In the genomic region with DNA sequence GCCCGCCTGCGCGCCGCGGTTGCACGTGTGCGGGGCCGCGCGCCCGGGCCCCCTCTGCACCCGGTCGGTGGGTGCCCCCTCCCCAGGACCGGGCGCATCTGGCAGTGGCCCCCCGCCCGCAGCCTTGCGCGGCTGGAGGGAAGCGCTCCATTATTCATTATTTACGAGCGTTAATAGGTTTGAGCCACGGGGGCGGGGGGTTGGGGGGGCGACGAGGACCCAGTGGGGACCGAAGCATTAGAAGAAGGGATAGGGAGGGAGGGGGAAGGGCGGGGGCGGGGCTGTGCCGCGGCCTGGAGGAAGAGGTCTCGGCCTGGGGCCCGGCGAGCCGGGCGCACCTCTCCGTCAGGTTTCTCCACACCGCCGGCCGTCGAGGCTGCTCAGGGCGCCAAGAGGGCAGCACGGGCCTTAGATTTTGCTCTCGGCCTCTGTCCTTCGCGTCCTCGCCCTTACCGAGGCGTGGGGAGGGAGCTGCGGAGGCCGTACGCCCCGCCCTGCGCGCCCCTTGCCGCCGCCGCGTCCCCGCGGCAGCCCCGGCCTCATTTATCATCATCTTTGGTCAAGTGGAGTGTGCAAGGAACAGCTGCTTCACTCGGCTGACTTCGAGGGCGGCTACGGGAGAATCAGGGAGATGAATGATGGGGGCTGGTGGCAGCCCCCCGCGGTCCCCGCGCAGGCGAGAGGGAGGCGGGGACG, we compare ENCODE assay signal across 1 cellular context.
TF ChIP-seq lines count a peak whose summit lies in the region.

No MANE protein-coding gene starts in this region.

TF ChIP-seq in HEK293, 187 proteins besides CTCF, POLR2A, EP300 and RAD21 (continued from another document):
- TF ChIP-seq, protein P1, sequence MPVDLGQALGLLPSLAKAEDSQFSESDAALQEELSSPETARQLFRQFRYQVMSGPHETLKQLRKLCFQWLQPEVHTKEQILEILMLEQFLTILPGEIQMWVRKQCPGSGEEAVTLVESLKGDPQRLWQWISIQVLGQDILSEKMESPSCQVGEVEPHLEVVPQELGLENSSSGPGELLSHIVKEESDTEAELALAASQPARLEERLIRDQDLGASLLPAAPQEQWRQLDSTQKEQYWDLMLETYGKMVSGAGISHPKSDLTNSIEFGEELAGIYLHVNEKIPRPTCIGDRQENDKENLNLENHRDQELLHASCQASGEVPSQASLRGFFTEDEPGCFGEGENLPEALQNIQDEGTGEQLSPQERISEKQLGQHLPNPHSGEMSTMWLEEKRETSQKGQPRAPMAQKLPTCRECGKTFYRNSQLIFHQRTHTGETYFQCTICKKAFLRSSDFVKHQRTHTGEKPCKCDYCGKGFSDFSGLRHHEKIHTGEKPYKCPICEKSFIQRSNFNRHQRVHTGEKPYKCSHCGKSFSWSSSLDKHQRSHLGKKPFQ (tag by site-specific recombination; IDR thresholded peaks at IDR 0.05), result no peak
- no peak for TF ChIP-seq SCRT1 (tag by site-specific recombination; IDR thresholded peaks at IDR 0.05; ENCODE audit: borderline replicate concordance)
- peak; percentile 12 for TF ChIP-seq SP7 (tag by site-specific recombination; IDR thresholded peaks at IDR 0.05)
- TF ChIP-seq, protein P2, sequence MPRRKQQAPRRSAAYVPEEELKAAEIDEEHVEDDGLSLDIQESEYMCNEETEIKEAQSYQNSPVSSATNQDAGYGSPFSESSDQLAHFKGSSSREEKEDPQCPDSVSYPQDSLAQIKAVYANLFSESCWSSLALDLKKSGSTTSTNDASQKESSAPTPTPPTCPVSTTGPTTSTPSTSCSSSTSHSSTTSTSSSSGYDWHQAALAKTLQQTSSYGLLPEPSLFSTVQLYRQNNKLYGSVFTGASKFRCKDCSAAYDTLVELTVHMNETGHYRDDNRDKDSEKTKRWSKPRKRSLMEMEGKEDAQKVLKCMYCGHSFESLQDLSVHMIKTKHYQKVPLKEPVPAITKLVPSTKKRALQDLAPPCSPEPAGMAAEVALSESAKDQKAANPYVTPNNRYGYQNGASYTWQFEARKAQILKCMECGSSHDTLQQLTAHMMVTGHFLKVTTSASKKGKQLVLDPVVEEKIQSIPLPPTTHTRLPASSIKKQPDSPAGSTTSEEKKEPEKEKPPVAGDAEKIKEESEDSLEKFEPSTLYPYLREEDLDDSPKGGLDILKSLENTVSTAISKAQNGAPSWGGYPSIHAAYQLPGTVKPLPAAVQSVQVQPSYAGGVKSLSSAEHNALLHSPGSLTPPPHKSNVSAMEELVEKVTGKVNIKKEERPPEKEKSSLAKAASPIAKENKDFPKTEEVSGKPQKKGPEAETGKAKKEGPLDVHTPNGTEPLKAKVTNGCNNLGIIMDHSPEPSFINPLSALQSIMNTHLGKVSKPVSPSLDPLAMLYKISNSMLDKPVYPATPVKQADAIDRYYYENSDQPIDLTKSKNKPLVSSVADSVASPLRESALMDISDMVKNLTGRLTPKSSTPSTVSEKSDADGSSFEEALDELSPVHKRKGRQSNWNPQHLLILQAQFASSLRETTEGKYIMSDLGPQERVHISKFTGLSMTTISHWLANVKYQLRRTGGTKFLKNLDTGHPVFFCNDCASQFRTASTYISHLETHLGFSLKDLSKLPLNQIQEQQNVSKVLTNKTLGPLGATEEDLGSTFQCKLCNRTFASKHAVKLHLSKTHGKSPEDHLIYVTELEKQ (tag by site-specific recombination; IDR thresholded peaks at IDR 0.05; ENCODE audit: borderline replicate concordance), result no peak
- TF ChIP-seq ZFP37 (tag by site-specific recombination; IDR thresholded peaks at IDR 0.05), result no peak
- TF ChIP-seq, protein P3, sequence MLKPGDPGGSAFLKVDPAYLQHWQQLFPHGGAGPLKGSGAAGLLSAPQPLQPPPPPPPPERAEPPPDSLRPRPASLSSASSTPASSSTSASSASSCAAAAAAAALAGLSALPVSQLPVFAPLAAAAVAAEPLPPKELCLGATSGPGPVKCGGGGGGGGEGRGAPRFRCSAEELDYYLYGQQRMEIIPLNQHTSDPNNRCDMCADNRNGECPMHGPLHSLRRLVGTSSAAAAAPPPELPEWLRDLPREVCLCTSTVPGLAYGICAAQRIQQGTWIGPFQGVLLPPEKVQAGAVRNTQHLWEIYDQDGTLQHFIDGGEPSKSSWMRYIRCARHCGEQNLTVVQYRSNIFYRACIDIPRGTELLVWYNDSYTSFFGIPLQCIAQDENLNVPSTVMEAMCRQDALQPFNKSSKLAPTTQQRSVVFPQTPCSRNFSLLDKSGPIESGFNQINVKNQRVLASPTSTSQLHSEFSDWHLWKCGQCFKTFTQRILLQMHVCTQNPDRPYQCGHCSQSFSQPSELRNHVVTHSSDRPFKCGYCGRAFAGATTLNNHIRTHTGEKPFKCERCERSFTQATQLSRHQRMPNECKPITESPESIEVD (tag by site-specific recombination; IDR thresholded peaks at IDR 0.05), result 0 out of 2 replicates have a peak, but pooled peaks have one; percentile 3
- no peak for TF ChIP-seq KLF7 (tag by site-specific recombination; IDR thresholded peaks at IDR 0.05; ENCODE audit: borderline replicate concordance)
- no peak for TF ChIP-seq ZNF792 (tag by site-specific recombination; IDR thresholded peaks at IDR 0.05)
- TF ChIP-seq SP2 (tag by site-specific recombination; IDR thresholded peaks at IDR 0.05), result peak; percentile 46
- TF ChIP-seq ZBTB7A (tag by site-specific recombination; IDR thresholded peaks at IDR 0.05; ENCODE audit: low read depth), result no peak; the same call in 1 of the 2 replicates
- TF ChIP-seq, protein P4, sequence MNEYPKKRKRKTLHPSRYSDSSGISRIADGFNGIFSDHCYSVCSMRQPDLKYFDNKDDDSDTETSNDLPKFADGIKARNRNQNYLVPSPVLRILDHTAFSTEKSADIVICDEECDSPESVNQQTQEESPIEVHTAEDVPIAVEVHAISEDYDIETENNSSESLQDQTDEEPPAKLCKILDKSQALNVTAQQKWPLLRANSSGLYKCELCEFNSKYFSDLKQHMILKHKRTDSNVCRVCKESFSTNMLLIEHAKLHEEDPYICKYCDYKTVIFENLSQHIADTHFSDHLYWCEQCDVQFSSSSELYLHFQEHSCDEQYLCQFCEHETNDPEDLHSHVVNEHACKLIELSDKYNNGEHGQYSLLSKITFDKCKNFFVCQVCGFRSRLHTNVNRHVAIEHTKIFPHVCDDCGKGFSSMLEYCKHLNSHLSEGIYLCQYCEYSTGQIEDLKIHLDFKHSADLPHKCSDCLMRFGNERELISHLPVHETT (tag by site-specific recombination; IDR thresholded peaks at IDR 0.05), result no peak
- TF ChIP-seq ZNF391 (tag by site-specific recombination; IDR thresholded peaks at IDR 0.05; ENCODE audit: borderline replicate concordance, low read depth), result 0 out of 2 replicates have a peak, but pooled peaks have one; percentile 17
- TF ChIP-seq ZSCAN23 (tag by site-specific recombination; IDR thresholded peaks at IDR 0.05), result no peak
- peak; percentile 69 for TF ChIP-seq KLF9 (tag by site-specific recombination; IDR thresholded peaks at IDR 0.05; ENCODE audit: low read depth)
- TF ChIP-seq ZNF146 (tag by site-specific recombination; IDR thresholded peaks at IDR 0.05), result no peak
- no peak for TF ChIP-seq ZNF19 (tag by site-specific recombination; IDR thresholded peaks at IDR 0.05; ENCODE audit: low read depth)
- peak; percentile 68 for TF ChIP-seq GLIS1 (tag by site-specific recombination; IDR thresholded peaks at IDR 0.05)
- TF ChIP-seq ZNF529 (tag by site-specific recombination; IDR thresholded peaks at IDR 0.05; ENCODE audit: insufficient replicate concordance), result no peak
- TF ChIP-seq ZNF558 (tag by site-specific recombination; IDR thresholded peaks at IDR 0.05), result no peak
- TF ChIP-seq OSR2 (tag by site-specific recombination; IDR thresholded peaks at IDR 0.05), result no peak
- peak; percentile 59; the same call in 1 of the 2 replicates for TF ChIP-seq ZNF121 (tag by site-specific recombination; IDR thresholded peaks at IDR 0.05)
- no peak for TF ChIP-seq ZNF544 (tag by site-specific recombination; IDR thresholded peaks at IDR 0.05)
- TF ChIP-seq, protein P5, sequence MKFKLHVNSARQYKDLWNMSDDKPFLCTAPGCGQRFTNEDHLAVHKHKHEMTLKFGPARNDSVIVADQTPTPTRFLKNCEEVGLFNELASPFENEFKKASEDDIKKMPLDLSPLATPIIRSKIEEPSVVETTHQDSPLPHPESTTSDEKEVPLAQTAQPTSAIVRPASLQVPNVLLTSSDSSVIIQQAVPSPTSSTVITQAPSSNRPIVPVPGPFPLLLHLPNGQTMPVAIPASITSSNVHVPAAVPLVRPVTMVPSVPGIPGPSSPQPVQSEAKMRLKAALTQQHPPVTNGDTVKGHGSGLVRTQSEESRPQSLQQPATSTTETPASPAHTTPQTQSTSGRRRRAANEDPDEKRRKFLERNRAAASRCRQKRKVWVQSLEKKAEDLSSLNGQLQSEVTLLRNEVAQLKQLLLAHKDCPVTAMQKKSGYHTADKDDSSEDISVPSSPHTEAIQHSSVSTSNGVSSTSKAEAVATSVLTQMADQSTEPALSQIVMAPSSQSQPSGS (tag by site-specific recombination; IDR thresholded peaks at IDR 0.05; ENCODE audit: low read depth), result no peak
- TF ChIP-seq ZNF132 (tag by site-specific recombination; IDR thresholded peaks at IDR 0.05; ENCODE audit: borderline replicate concordance), result no peak
- TF ChIP-seq, protein P6, sequence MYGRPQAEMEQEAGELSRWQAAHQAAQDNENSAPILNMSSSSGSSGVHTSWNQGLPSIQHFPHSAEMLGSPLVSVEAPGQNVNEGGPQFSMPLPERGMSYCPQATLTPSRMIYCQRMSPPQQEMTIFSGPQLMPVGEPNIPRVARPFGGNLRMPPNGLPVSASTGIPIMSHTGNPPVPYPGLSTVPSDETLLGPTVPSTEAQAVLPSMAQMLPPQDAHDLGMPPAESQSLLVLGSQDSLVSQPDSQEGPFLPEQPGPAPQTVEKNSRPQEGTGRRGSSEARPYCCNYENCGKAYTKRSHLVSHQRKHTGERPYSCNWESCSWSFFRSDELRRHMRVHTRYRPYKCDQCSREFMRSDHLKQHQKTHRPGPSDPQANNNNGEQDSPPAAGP (tag by site-specific recombination; IDR thresholded peaks at IDR 0.05), result peak; percentile 65
- TF ChIP-seq ZNF248 (tag by site-specific recombination; IDR thresholded peaks at IDR 0.05), result no peak
- TF ChIP-seq MZF1 (tag by site-specific recombination; IDR thresholded peaks at IDR 0.05; ENCODE audit: borderline replicate concordance), result no peak
- TF ChIP-seq, protein P7, sequence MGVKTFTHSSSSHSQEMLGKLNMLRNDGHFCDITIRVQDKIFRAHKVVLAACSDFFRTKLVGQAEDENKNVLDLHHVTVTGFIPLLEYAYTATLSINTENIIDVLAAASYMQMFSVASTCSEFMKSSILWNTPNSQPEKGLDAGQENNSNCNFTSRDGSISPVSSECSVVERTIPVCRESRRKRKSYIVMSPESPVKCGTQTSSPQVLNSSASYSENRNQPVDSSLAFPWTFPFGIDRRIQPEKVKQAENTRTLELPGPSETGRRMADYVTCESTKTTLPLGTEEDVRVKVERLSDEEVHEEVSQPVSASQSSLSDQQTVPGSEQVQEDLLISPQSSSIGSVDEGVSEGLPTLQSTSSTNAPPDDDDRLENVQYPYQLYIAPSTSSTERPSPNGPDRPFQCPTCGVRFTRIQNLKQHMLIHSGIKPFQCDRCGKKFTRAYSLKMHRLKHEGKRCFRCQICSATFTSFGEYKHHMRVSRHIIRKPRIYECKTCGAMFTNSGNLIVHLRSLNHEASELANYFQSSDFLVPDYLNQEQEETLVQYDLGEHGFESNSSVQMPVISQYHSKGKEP (tag by site-specific recombination; IDR thresholded peaks at IDR 0.05), result peak; percentile 41; the same call in 1 of the 2 replicates
- TF ChIP-seq ZBTB8A (tag by site-specific recombination; IDR thresholded peaks at IDR 0.05), result peak; percentile 22
- no peak for TF ChIP-seq YY2 (tag by site-specific recombination; IDR thresholded peaks at IDR 0.05)
- TF ChIP-seq KLF10 (tag by site-specific recombination; IDR thresholded peaks at IDR 0.05), result peak; percentile 57; the same call in 1 of the 2 replicates
- TF ChIP-seq, protein P8, sequence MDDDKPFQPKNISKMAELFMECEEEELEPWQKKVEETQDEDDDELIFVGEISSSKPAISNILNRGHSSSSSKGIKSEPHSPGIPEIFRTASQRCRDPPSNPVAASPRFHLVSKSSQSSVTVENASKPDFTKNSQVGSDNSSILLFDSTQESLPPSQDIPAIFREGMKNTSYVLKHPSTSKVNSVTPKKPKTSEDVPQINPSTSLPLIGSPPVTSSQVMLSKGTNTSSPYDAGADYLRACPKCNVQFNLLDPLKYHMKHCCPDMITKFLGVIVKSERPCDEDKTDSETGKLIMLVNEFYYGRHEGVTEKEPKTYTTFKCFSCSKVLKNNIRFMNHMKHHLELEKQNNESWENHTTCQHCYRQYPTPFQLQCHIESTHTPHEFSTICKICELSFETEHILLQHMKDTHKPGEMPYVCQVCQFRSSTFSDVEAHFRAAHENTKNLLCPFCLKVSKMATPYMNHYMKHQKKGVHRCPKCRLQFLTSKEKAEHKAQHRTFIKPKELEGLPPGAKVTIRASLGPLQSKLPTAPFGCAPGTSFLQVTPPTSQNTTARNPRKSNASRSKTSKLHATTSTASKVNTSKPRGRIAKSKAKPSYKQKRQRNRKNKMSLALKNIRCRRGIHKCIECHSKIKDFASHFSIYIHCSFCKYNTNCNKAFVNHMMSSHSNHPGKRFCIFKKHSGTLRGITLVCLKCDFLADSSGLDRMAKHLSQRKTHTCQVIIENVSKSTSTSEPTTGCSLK (tag by site-specific recombination; IDR thresholded peaks at IDR 0.05), result no peak
- TF ChIP-seq KLF8 (tag by site-specific recombination; IDR thresholded peaks at IDR 0.05), result peak; percentile 38; the same call in 1 of the 2 replicates
- TF ChIP-seq ZNF426 (tag by site-specific recombination; IDR thresholded peaks at IDR 0.05), result no peak
- TF ChIP-seq ZNF274 (IDR thresholded peaks at IDR 0.05; ENCODE audit: low read length), result no peak
- TF ChIP-seq ZNF274 (tag by site-specific recombination; IDR thresholded peaks at IDR 0.05; ENCODE audit: borderline replicate concordance), result no peak
- no peak for TF ChIP-seq ZNF114 (tag by site-specific recombination; IDR thresholded peaks at IDR 0.05)
- TF ChIP-seq ZFP69B (tag by site-specific recombination; IDR thresholded peaks at IDR 0.05), result no peak
- TF ChIP-seq SP3 (tag by site-specific recombination; IDR thresholded peaks at IDR 0.05), result peak; percentile 53
- TF ChIP-seq, protein P9, sequence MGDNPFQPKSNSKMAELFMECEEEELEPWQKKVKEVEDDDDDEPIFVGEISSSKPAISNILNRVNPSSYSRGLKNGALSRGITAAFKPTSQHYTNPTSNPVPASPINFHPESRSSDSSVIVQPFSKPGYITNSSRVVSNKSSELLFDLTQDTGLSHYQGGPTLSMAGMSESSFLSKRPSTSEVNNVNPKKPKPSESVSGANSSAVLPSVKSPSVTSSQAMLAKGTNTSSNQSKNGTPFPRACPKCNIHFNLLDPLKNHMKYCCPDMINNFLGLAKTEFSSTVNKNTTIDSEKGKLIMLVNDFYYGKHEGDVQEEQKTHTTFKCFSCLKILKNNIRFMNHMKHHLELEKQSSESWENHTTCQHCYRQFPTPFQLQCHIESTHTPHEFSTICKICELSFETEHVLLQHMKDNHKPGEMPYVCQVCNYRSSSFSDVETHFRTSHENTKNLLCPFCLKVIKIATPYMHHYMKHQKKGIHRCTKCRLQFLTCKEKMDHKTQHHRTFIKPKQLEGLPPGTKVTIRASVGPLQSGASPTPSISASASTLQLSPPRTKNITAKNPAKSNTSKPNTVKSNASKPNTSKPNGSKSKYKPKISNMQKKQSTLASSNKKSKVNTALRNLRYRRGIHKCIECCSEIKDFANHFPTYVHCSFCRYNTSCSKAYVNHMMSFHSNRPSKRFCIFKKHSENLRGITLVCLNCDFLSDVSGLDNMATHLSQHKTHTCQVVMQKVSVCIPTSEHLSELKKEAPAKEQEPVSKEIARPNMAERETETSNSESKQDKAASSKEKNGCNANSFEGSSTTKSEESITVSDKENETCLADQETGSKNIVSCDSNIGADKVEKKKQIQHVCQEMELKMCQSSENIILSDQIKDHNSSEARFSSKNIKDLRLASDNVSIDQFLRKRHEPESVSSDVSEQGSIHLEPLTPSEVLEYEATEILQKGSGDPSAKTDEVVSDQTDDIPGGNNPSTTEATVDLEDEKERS (tag by site-specific recombination; IDR thresholded peaks at IDR 0.05), result no peak
